2 cellular contexts compared by ENCODE assay signal in genomic region chr20:51687071-51687470, GRCh38.
TF ChIP-seq lines count a peak whose summit lies in the region.

No MANE protein-coding gene starts in this region.

TF ChIP-seq in GM23338, 12 proteins besides CTCF, POLR2A, EP300 and RAD21:
- TF ChIP-seq NANOG (IDR thresholded peaks at IDR 0.05; ENCODE audit: borderline replicate concordance) (no peak), ZNF462 (CRISPR knock-in tag; IDR thresholded peaks at IDR 0.05) (no peak), JUNB (IDR thresholded peaks at IDR 0.05; ENCODE audit: unreplicated experiment) (no peak), ZNF331 (CRISPR knock-in tag; IDR thresholded peaks at IDR 0.05; ENCODE audit: low read depth) (no peak), ETS1 (IDR thresholded peaks at IDR 0.05) (no peak), EZH2 (IDR thresholded peaks at IDR 0.05; ENCODE audit: low read depth, unreplicated experiment) (no peak), STAT1 (IDR thresholded peaks at IDR 0.05; ENCODE audit: unreplicated experiment) (no peak), CREB1 (CRISPR knock-in tag; IDR thresholded peaks at IDR 0.05; ENCODE audit: low read depth) (no peak)
- TF ChIP-seq, protein P1, sequence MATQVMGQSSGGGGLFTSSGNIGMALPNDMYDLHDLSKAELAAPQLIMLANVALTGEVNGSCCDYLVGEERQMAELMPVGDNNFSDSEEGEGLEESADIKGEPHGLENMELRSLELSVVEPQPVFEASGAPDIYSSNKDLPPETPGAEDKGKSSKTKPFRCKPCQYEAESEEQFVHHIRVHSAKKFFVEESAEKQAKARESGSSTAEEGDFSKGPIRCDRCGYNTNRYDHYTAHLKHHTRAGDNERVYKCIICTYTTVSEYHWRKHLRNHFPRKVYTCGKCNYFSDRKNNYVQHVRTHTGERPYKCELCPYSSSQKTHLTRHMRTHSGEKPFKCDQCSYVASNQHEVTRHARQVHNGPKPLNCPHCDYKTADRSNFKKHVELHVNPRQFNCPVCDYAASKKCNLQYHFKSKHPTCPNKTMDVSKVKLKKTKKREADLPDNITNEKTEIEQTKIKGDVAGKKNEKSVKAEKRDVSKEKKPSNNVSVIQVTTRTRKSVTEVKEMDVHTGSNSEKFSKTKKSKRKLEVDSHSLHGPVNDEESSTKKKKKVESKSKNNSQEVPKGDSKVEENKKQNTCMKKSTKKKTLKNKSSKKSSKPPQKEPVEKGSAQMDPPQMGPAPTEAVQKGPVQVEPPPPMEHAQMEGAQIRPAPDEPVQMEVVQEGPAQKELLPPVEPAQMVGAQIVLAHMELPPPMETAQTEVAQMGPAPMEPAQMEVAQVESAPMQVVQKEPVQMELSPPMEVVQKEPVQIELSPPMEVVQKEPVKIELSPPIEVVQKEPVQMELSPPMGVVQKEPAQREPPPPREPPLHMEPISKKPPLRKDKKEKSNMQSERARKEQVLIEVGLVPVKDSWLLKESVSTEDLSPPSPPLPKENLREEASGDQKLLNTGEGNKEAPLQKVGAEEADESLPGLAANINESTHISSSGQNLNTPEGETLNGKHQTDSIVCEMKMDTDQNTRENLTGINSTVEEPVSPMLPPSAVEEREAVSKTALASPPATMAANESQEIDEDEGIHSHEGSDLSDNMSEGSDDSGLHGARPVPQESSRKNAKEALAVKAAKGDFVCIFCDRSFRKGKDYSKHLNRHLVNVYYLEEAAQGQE (IDR thresholded peaks at IDR 0.05; ENCODE audit: unreplicated experiment): no peak

TF ChIP-seq in H1, 55 proteins besides CTCF, POLR2A, EP300 and RAD21:
- TF ChIP-seq GABPA (IDR thresholded peaks at IDR 0.05; ENCODE audit: borderline replicate concordance, insufficient read depth, low read length): no peak
- TF ChIP-seq SUZ12 (IDR thresholded peaks at IDR 0.05; ENCODE audit: low read length): no peak
